In genomic region chr3:129421988-129422745, GRCh38 we compare ENCODE assay signal across 1 cellular context.
TF ChIP-seq lines count a peak whose summit lies in the region.

No MANE protein-coding gene starts in this region.

TF ChIP-seq in HepG2, 621 proteins besides CTCF, POLR2A, EP300 and RAD21:
- peak; percentile 96 for TF ChIP-seq ZNF263 (CRISPR knock-in tag; IDR thresholded peaks at IDR 0.05)
- TF ChIP-seq RBM39 (IDR thresholded peaks at IDR 0.05; ENCODE audit: low read depth, low read length, poor library complexity, severe bottlenecking) = no peak
- peak; percentile 52 for TF ChIP-seq STAG1 (CRISPR knock-in tag; IDR thresholded peaks at IDR 0.05)
- TF ChIP-seq GPBP1L1 (CRISPR knock-in tag; IDR thresholded peaks at IDR 0.05) = no peak
- TF ChIP-seq DNMT3B (CRISPR knock-in tag; conservative IDR thresholded peaks at IDR 0.05) = no peak
- no peak for TF ChIP-seq TEAD3 (CRISPR knock-in tag; optimal IDR thresholded peaks at IDR 0.05; ENCODE audit: borderline replicate concordance)
- TF ChIP-seq, protein P1, sequence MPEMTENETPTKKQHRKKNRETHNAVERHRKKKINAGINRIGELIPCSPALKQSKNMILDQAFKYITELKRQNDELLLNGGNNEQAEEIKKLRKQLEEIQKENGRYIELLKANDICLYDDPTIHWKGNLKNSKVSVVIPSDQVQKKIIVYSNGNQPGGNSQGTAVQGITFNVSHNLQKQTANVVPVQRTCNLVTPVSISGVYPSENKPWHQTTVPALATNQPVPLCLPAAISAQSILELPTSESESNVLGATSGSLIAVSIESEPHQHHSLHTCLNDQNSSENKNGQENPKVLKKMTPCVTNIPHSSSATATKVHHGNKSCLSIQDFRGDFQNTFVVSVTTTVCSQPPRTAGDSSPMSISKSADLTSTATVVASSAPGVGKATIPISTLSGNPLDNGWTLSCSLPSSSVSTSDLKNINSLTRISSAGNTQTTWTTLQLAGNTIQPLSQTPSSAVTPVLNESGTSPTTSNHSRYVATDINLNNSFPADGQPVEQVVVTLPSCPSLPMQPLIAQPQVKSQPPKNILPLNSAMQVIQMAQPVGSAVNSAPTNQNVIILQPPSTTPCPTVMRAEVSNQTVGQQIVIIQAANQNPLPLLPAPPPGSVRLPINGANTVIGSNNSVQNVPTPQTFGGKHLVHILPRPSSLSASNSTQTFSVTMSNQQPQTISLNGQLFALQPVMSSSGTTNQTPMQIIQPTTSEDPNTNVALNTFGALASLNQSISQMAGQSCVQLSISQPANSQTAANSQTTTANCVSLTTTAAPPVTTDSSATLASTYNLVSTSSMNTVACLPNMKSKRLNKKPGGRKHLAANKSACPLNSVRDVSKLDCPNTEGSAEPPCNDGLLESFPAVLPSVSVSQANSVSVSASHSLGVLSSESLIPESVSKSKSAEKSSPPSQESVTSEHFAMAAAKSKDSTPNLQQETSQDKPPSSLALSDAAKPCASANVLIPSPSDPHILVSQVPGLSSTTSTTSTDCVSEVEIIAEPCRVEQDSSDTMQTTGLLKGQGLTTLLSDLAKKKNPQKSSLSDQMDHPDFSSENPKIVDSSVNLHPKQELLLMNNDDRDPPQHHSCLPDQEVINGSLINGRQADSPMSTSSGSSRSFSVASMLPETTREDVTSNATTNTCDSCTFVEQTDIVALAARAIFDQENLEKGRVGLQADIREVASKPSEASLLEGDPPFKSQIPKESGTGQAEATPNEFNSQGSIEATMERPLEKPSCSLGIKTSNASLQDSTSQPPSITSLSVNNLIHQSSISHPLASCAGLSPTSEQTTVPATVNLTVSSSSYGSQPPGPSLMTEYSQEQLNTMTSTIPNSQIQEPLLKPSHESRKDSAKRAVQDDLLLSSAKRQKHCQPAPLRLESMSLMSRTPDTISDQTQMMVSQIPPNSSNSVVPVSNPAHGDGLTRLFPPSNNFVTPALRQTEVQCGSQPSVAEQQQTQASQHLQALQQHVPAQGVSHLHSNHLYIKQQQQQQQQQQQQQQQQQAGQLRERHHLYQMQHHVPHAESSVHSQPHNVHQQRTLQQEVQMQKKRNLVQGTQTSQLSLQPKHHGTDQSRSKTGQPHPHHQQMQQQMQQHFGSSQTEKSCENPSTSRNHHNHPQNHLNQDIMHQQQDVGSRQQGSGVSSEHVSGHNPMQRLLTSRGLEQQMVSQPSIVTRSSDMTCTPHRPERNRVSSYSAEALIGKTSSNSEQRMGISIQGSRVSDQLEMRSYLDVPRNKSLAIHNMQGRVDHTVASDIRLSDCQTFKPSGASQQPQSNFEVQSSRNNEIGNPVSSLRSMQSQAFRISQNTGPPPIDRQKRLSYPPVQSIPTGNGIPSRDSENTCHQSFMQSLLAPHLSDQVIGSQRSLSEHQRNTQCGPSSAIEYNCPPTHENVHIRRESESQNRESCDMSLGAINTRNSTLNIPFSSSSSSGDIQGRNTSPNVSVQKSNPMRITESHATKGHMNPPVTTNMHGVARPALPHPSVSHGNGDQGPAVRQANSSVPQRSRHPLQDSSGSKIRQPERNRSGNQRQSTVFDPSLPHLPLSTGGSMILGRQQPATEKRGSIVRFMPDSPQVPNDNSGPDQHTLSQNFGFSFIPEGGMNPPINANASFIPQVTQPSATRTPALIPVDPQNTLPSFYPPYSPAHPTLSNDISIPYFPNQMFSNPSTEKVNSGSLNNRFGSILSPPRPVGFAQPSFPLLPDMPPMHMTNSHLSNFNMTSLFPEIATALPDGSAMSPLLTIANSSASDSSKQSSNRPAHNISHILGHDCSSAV (CRISPR knock-in tag; IDR thresholded peaks at IDR 0.05; ENCODE audit: borderline replicate concordance) = no peak
- TF ChIP-seq TGIF2 (CRISPR knock-in tag; IDR thresholded peaks at IDR 0.05) = no peak
- TF ChIP-seq ZNF337 (CRISPR knock-in tag; IDR thresholded peaks at IDR 0.05; ENCODE audit: borderline replicate concordance, low read depth) = no peak
- TF ChIP-seq ZNF234 (CRISPR knock-in tag; conservative IDR thresholded peaks at IDR 0.05) = no peak
- TF ChIP-seq, protein P2, sequence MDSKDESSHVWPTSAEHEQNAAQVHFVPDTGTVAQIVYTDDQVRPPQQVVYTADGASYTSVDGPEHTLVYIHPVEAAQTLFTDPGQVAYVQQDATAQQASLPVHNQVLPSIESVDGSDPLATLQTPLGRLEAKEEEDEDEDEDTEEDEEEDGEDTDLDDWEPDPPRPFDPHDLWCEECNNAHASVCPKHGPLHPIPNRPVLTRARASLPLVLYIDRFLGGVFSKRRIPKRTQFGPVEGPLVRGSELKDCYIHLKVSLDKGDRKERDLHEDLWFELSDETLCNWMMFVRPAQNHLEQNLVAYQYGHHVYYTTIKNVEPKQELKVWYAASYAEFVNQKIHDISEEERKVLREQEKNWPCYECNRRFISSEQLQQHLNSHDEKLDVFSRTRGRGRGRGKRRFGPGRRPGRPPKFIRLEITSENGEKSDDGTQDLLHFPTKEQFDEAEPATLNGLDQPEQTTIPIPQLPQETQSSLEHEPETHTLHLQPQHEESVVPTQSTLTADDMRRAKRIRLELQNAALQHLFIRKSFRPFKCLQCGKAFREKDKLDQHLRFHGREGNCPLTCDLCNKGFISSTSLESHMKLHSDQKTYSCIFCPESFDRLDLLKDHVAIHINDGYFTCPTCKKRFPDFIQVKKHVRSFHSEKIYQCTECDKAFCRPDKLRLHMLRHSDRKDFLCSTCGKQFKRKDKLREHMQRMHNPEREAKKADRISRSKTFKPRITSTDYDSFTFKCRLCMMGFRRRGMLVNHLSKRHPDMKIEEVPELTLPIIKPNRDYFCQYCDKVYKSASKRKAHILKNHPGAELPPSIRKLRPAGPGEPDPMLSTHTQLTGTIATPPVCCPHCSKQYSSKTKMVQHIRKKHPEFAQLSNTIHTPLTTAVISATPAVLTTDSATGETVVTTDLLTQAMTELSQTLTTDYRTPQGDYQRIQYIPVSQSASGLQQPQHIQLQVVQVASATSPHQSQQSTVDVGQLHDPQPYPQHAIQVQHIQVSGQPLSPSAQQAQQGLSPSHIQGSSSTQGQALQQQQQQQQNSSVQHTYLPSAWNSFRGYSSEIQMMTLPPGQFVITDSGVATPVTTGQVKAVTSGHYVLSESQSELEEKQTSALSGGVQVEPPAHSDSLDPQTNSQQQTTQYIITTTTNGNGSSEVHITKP (CRISPR knock-in tag; IDR thresholded peaks at IDR 0.05; ENCODE audit: low read depth) = no peak
- TF ChIP-seq ZNF629 (CRISPR knock-in tag; conservative IDR thresholded peaks at IDR 0.05) = peak; percentile 78
- TF ChIP-seq CENPT (CRISPR knock-in tag; IDR thresholded peaks at IDR 0.05; ENCODE audit: low read depth) = no peak
- peak; percentile 45; the same call in 1 of the 2 replicates for TF ChIP-seq SMC3 (IDR thresholded peaks at IDR 0.05; ENCODE audit: low read length)
- TF ChIP-seq GABPA (IDR thresholded peaks at IDR 0.05; ENCODE audit: low read depth, low read length) = no peak
- TF ChIP-seq GABPA (CRISPR knock-in tag; IDR thresholded peaks at IDR 0.05; ENCODE audit: low read depth) = 0 out of 2 replicates have a peak, but pooled peaks have one; percentile 24
- TF ChIP-seq REXO4 (CRISPR knock-in tag; IDR thresholded peaks at IDR 0.05; ENCODE audit: borderline replicate concordance) = no peak
- 0 out of 2 replicates have a peak, but pooled peaks have one; percentile 15 for TF ChIP-seq SAP130 (CRISPR knock-in tag; IDR thresholded peaks at IDR 0.05; ENCODE audit: low read depth)
- no peak for TF ChIP-seq GFI1 (CRISPR knock-in tag; IDR thresholded peaks at IDR 0.05; ENCODE audit: borderline replicate concordance)
- no peak for TF ChIP-seq FOXA1 (IDR thresholded peaks at IDR 0.05)
- TF ChIP-seq FOXA1 (CRISPR knock-in tag; IDR thresholded peaks at IDR 0.05) = no peak
- TF ChIP-seq KDM5B (CRISPR knock-in tag; IDR thresholded peaks at IDR 0.05; ENCODE audit: borderline replicate concordance) = no peak
- TF ChIP-seq SALL2 (CRISPR knock-in tag; IDR thresholded peaks at IDR 0.05) = no peak
- TF ChIP-seq ZNF124 (CRISPR knock-in tag; IDR thresholded peaks at IDR 0.05) = no peak
